ENCODE assay signal across 17 cellular contexts in the genomic region with DNA sequence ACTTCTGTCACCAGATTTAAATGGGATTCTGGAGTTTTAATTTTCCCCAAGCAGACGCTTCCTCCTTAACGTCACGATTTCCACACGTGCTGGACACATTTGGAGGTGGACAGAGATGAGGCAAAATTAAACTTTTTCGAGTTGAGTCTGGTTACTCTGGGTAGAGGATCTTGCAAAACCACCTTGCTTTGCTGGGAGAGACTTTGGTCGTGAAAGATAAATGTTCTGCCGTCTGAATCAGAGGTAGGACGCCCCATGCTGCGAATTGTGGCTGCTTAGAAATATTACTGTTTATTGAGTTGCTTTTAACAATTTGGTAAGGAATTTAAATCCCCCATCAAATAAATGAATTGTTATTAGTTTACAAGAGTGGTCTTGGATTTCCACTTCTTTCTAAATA. TPM values are rescaled to one million over a fixed set of nuclear protein-coding genes. Genes with fewer than 3 reads are reported as not detected.
A peak's percentile ranks its signal among the peaks of the same experiment; 100 is the strongest.
DNase-seq lines count a peak whose midpoint lies in the region; ATAC-seq, FAIRE-seq and TF ChIP-seq lines count a peak whose summit lies in the region.
"Had no signal": no experiment of that assay in that cellular context is flagged by ENCODE, and none has a peak within 500 bp of the region (broad histone marks: within the 10 kb centered on the region; RNA-seq: fewer than 3 reads in every experiment).

No MANE protein-coding gene starts in this region.

- no peaks in the 10 kb centered on the region for H3K36me3 ChIP-seq in K562 (ENCODE audit: control insufficient read depth, insufficient read depth, low read length)
- H3K36me3 ChIP-seq: HAP-1 had no signal

- H4K20me1 ChIP-seq in K562 (replicated peaks; ENCODE audit: control insufficient read depth, insufficient read depth, low read length) = no peaks in the 10 kb centered on the region

- peak; percentile 89 for FAIRE-seq in K562 (lab: Jason Lieb, UNC)

- ATAC-seq in K562 (peak; percentile 33), GM21723 (IDR thresholded peaks at IDR 0.05; ENCODE audit: unreplicated experiment) (no peak)
- ATAC-seq: Right ventricle myocardium inferior had no signal

- no peak overlapping the region for H3K4me3 ChIP-seq in NB4 (ENCODE audit: low read depth, low read length)
- H3K4me3 ChIP-seq in K562 = no peak overlapping the region
- H3K4me3 ChIP-seq: HAP-1 had no signal

- whole genome bisulfite sequencing in K562 (ENCODE audit: insufficient coverage, low coverage, missing lambda C conversion rate) = 20% methylated on average over 9 of the region's 9 CpGs

- H3K79me2 ChIP-seq in K562 (ENCODE audit: control insufficient read depth, insufficient read depth, low read length) = no peaks in the 10 kb centered on the region

- no peak for TF ChIP-seq POLR2A in NB4 (IDR thresholded peaks at IDR 0.05; ENCODE audit: extremely low read depth, insufficient read length)
- TF ChIP-seq POLR2A in K562 (conservative IDR thresholded peaks at IDR 0.05) = no peak

- H3K9me1 ChIP-seq in K562 (ENCODE audit: control insufficient read depth, insufficient read depth, low read length) = no peaks in the 10 kb centered on the region

- in situ Hi-C loops in G401 (cut with HindIII; ENCODE audit: low sequenced_read_pairs) (no loop called here), K562 (cut with MboI) (no loop called here)

- peak overlapping the region in 1 of 2 experiments; percentile 7; a peak in 1 of 4 replicates for H3K9ac ChIP-seq in K562 (ENCODE audit: insufficient read depth in 1 of 2, low read depth in 2 of 2, low read length in 2 of 2)
- H3K9ac ChIP-seq: SK-N-SH had no signal

- peaks cover 14 to 31% of the 10 kb centered on the region in 2 experiments; a peak in 4 of 5 replicates for H3K4me1 ChIP-seq in K562 (replicated peaks in 1 of 2; ENCODE audit: control insufficient read depth in 2 of 2, insufficient read depth in 2 of 2, low read length in 2 of 2)
- H3K4me1 ChIP-seq: HAP-1 had no signal

- peak overlapping the region; percentile 91 for H2AFZ ChIP-seq in K562 (ENCODE audit: low read depth, low read length)

- intact Hi-C loops in K562 (cut with micrococcal nuclease) (no loop called here), posterior vena cava (cut with DNase I) (loop anchor here in 1 of 2 donors (10.0 kb wide), 1 partner anchor 73 kb away; no protein-coding TSS in a partner anchor)

- POLR2A ChIA-PET in K562 (lab: Yijun Ruan, JAX) = interaction anchor here (0.6 to 1.4 kb wide), 6 partner anchors 8 to 319 kb away, joined by 3 to 4 read pairs (median 3); no protein-coding TSS in a partner anchor

- TF ChIP-seq EP300 in K562 (IDR thresholded peaks at IDR 0.05; ENCODE audit: low read length) = no peak

- CTCF ChIA-PET in K562 (lab: Yijun Ruan, JAX; ENCODE audit: low intra/inter-chr PET ratio) = no interaction called here

- no peak for TF ChIP-seq CTCF in NB4 (IDR thresholded peaks at IDR 0.05; ENCODE audit: low read depth, low read length)
- no peak for TF ChIP-seq CTCF in K562 (IDR thresholded peaks at IDR 0.05 in 2 of 3, conservative IDR thresholded peaks at IDR 0.05 in 1 of 3; ENCODE audit: insufficient read depth in 2 of 3, low read depth in 1 of 3, low read length in 3 of 3)

- DNase-seq in G401 (ENCODE audit: low spot score) (peak; percentile 26), NB4 (ENCODE audit: low read depth) (peak; percentile 65), K562 (ENCODE audit: extremely low read depth in 1 of 4, low spot score in 3 of 4) (peak in 1 of 4 experiments; percentile 40), posterior vena cava (ENCODE audit: low spot score) (peak; percentile 17), NCI-H1694 treated with DMSO at 0.1 percent for 48 hours (lab: John Stamatoyannopoulos, UW) (no peak)
- DNase-seq in activated effector memory CD4-positive, alpha-beta T cell treated with Interleukin-2 at 50 U/mL for 16 hours = no peak
- DNase-seq: DMS 273 treated with DMSO at 0.1 percent for 48 hours, NCI-H1092, NCI-H1694, NCI-H446, NCI-H748 treated with DMSO at 0.1 percent for 48 hours, SK-N-SH had no signal

- H3K4me2 ChIP-seq in K562 (ENCODE audit: insufficient read depth, low read length) = peak overlapping the region; percentile 38; the same call in 1 of the 2 replicates
- H3K4me2 ChIP-seq: SK-N-SH had no signal

- H3K27me3 ChIP-seq in K562 (ENCODE audit: control insufficient read depth in 2 of 2, insufficient read depth in 2 of 2, low read length in 2 of 2) = no peaks in the 10 kb centered on the region

- TF ChIP-seq RAD21 in K562 (CRISPR knock-in tag; conservative IDR thresholded peaks at IDR 0.05 in 1 of 2, IDR thresholded peaks at IDR 0.05 in 1 of 2) = no peak

- no peaks in the 10 kb centered on the region for H3K9me3 ChIP-seq in K562 (replicated peaks; ENCODE audit: control insufficient read depth, insufficient read depth, low read depth, low read length)
- H3K9me3 ChIP-seq: HAP-1, SK-N-SH had no signal

- no TSS peak for BruUV-seq in K562 (replicated peaks; lab: Mats Ljungman, UMichigan)

- no peak overlapping the region for H3K27ac ChIP-seq in K562 (ENCODE audit: extremely low read depth, low read depth, low read length)

TF ChIP-seq in K562, 482 proteins besides CTCF, POLR2A, EP300 and RAD21:
- TF ChIP-seq BHLHE40 (IDR thresholded peaks at IDR 0.05; ENCODE audit: low read length) = peak; percentile 60
- peak; percentile 27; the same call in 1 of the 2 replicates for TF ChIP-seq CBFA2T3 (IDR thresholded peaks at IDR 0.05)
- TF ChIP-seq, protein P1, sequence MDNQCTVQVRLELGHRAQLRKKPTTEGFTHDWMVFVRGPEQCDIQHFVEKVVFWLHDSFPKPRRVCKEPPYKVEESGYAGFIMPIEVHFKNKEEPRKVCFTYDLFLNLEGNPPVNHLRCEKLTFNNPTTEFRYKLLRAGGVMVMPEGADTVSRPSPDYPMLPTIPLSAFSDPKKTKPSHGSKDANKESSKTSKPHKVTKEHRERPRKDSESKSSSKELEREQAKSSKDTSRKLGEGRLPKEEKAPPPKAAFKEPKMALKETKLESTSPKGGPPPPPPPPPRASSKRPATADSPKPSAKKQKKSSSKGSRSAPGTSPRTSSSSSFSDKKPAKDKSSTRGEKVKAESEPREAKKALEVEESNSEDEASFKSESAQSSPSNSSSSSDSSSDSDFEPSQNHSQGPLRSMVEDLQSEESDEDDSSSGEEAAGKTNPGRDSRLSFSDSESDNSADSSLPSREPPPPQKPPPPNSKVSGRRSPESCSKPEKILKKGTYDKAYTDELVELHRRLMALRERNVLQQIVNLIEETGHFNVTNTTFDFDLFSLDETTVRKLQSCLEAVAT (IDR thresholded peaks at IDR 0.05) = no peak
- TF ChIP-seq CEBPB (tag; IDR thresholded peaks at IDR 0.05) = 0 out of 2 replicates have a peak, but pooled peaks have one; percentile 23
- TF ChIP-seq, protein P2, sequence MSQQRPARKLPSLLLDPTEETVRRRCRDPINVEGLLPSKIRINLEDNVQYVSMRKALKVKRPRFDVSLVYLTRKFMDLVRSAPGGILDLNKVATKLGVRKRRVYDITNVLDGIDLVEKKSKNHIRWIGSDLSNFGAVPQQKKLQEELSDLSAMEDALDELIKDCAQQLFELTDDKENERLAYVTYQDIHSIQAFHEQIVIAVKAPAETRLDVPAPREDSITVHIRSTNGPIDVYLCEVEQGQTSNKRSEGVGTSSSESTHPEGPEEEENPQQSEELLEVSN (IDR thresholded peaks at IDR 0.05; ENCODE audit: borderline replicate concordance in 1 of 2, extremely low read depth in 1 of 2, insufficient read depth in 1 of 2, insufficient read length in 1 of 2, low read depth in 1 of 2, low read length in 1 of 2, poor library complexity in 1 of 2, severe bottlenecking in 1 of 2) = peak in 1 of 2 experiments; percentile 17
- TF ChIP-seq TAL1 (IDR thresholded peaks at IDR 0.05) = 0 out of 2 replicates have a peak, but pooled peaks have one; percentile 3
- TF ChIP-seq PPARD (CRISPR knock-in tag; IDR thresholded peaks at IDR 0.05) = no peak

RNA-seq across cellular contexts. Expression of a gene that starts 46.8 kb away (rescaled TPM):
- total RNA-seq in G401 (2014; rRNA removed; shearing (Covaris generic)) = 0.03 and 0.06 TPM in 2 replicates
- total RNA-seq in K562 (2011; cell fraction: chromatin; rRNA removed; ENCODE audit: low replicate concordance) = 102 and 125 TPM in 2 replicates
- 77.5 and 83.4 TPM in 2 replicates for total RNA-seq in K562 (2011; cell fraction: nucleolus; rRNA removed)
- 85.3 and 118 TPM in 2 replicates for total RNA-seq in K562 (2011; cell fraction: nucleoplasm; rRNA removed)
- total RNA-seq in K562 (2014; rRNA removed) (120 and 126 TPM in 2 replicates), K562 (2014; rRNA removed; fragmentation: Illumina TruSeq; extraction: Trizol) (111 and 112 TPM in 2 replicates), K562 (2015; rRNA removed; fragmentation: Illumina TruSeq; extraction: Trizol) (80.9 and 89.1 TPM in 2 replicates), K562 (2021) (122 and 124 TPM in 2 replicates), posterior vena cava (not detected)
- polyA plus RNA-seq in K562 (2011; rRNA removed) (188 and 206 TPM in 2 replicates), K562 (2014; fragmentation: Illumina TruSeq; extraction: Trizol) (137 and 177 TPM in 2 replicates), K562 (2014; fragmentation: Nextera tagmentation; extraction: Ambion mirVana) (10 to 100 TPM; 42.4 to 62.7 TPM), K562 (2014; rRNA removed) (100 and 122 TPM in 2 replicates)
- 125 and 152 TPM in 2 replicates for polyA plus RNA-seq in K562 (2011; cell fraction: cytosol; rRNA removed)
- polyA plus RNA-seq in K562 (2011; cell fraction: nucleus; rRNA removed) = 92.0 and 115 TPM in 2 replicates
- 72.2 and 120 TPM in 2 replicates for polyA plus RNA-seq in K562 (2012)
- polyA minus RNA-seq in K562 (2011; rRNA and poly(A)+ RNA removed) = 265 and 279 TPM in 2 replicates
- 117 and 124 TPM in 2 replicates for polyA minus RNA-seq in K562 (2011; cell fraction: cytosol; rRNA and poly(A)+ RNA removed)
- 39.4 and 86.3 TPM in 2 replicates for polyA minus RNA-seq in K562 (2011; cell fraction: nucleus; rRNA and poly(A)+ RNA removed)
- total RNA-seq: LHCN-M2, Right ventricle myocardium inferior had no signal
- polyA plus RNA-seq: BJ, SK-N-SH had no signal

Comparison
In these comparisons a context has a peak if more than half of its experiments do, and no peak if none do; other contexts are left out.
1. DNase-seq: peak in G401 (single experiment), NB4 (single experiment) and posterior vena cava (single experiment); none in activated effector memory CD4-positive, alpha-beta T cell treated with Interleukin-2 at 50 U/mL for 16 hours (single experiment) and NCI-H1694 treated with DMSO at 0.1 percent for 48 hours (single experiment).
2. RNA of a gene that starts 46.8 kb away (total RNA-seq): 77.5 to 126 TPM in K562; 0.03 to 0.06 TPM in G401 and not detected in posterior vena cava; every median in the first group is over 10 times any median in the second.